ENCODE assay signal across 8 cellular contexts in the genomic region with DNA sequence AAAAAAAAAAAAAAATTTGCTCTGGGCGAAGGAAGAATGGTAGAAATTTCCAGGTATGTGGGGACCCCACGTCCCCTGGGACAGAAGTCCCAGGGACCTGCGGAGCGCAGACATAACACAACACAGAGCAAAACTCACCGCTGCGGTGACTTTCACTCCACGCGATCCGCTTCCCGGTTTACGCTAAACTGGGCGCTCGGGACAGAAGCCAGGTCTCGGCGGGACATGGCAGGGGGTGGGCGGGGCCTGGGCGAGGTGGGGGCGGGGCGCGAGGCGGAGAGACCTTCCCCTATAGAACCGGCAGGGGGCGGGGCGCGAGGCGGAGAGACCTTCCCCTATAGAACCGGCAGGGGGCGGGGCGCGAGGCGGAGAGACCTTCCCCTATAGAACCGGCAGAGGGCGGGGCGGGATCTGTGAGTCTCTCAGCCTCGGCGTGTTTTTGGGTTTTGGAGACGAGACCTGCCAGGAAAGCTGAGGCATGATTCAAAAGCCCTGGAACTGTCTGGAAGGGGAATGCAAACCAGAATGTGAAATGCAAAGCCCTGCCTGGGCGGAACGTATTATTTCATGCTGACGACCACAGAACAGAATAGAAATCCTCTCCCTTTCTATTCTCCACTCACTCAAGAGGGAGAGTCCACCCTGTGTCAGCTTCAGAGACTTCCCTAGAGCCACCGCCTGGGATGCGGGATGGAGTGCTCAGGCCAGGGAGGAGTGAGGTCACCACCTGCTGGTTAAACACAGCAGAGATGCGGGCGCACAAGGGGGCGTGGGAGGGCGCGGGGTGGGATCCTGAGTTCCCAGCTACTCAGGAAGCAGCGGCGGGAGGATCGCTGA. TPM values are rescaled to one million over a fixed set of nuclear protein-coding genes. Genes with fewer than 3 reads are reported as not detected.
DNase-seq lines count a peak whose midpoint lies in the region; ATAC-seq and TF ChIP-seq lines count a peak whose summit lies in the region.

No MANE protein-coding gene starts in this region.

- no peak for ATAC-seq in GM19324 (IDR thresholded peaks at IDR 0.05; ENCODE audit: low FRiP score, unreplicated experiment)

- H3K9me3 Mint-ChIP-seq in neural crest cell = peaks cover 7% of the 10 kb centered on the region

- DNase-seq in GM20000 (ENCODE audit: low spot score) (peak; percentile 69), RPMI8226 (peak; percentile 80), activated gamma-delta T cell treated with Interleukin-2 at 50 U/mL for 16 hours (peak; percentile 74), fibroblast of villous mesenchyme (ENCODE audit: low read depth) (peak; percentile 86), neural crest cell (ENCODE audit: low read depth, low spot score) (peak; percentile 83), NCI-H128 (lab: John Stamatoyannopoulos, UW; ENCODE audit: unreplicated experiment) (no peak)
- DNase-seq in stimulated activated naive CD4-positive, alpha-beta T cell treated with Interleukin-2 at 50 U/mL for 16 hours (lab: John Stamatoyannopoulos, UW) = peak; percentile 71

- H3K36me3 Mint-ChIP-seq in neural crest cell (ENCODE audit: low read depth) = peaks cover 7% of the 10 kb centered on the region

- TF ChIP-seq CTCF in GM20000 (IDR thresholded peaks at IDR 0.05; ENCODE audit: extremely low read depth, missing control alignments) (peak; percentile 20), fibroblast of villous mesenchyme (IDR thresholded peaks at IDR 0.05; ENCODE audit: insufficient read depth, low read depth, low read length) (no peak), neural crest cell (conservative IDR thresholded peaks at IDR 0.05) (peak; percentile 87)

- peaks cover 8% of the 10 kb centered on the region for H3K27me3 Mint-ChIP-seq in neural crest cell (ENCODE audit: low read depth)

- H3K4me3 ChIP-seq in fibroblast of villous mesenchyme (ENCODE audit: low read depth, low read length) = peak overlapping the region; percentile 64

- peak overlapping the region; percentile 71 for H3K27ac Mint-ChIP-seq in neural crest cell (ENCODE audit: unreplicated experiment)

- peak overlapping the region; percentile 90 for H3K4me3 Mint-ChIP-seq in neural crest cell

- H3K4me1 Mint-ChIP-seq in neural crest cell = peaks cover 25% of the 10 kb centered on the region

RNA-seq across cellular contexts. Expression of gene ERVV-1, which starts 20.2 kb away (rescaled TPM):
- total RNA-seq in fibroblast of villous mesenchyme (not detected in 2 replicates), neural crest cell (not detected in 2 replicates)

RNA-seq across cellular contexts. Expression of gene ZNF816, which starts 30.9 kb away (rescaled TPM):
- 4.5 and 11.7 TPM in 2 replicates for total RNA-seq in fibroblast of villous mesenchyme
- total RNA-seq in neural crest cell = 12.0 and 13.8 TPM in 2 replicates

RNA-seq across cellular contexts. Expression of gene ERVV-2, which starts 51.0 kb away (rescaled TPM):
- total RNA-seq in fibroblast of villous mesenchyme = not detected in 2 replicates
- not detected in 2 replicates for total RNA-seq in neural crest cell
